In the genomic region with DNA sequence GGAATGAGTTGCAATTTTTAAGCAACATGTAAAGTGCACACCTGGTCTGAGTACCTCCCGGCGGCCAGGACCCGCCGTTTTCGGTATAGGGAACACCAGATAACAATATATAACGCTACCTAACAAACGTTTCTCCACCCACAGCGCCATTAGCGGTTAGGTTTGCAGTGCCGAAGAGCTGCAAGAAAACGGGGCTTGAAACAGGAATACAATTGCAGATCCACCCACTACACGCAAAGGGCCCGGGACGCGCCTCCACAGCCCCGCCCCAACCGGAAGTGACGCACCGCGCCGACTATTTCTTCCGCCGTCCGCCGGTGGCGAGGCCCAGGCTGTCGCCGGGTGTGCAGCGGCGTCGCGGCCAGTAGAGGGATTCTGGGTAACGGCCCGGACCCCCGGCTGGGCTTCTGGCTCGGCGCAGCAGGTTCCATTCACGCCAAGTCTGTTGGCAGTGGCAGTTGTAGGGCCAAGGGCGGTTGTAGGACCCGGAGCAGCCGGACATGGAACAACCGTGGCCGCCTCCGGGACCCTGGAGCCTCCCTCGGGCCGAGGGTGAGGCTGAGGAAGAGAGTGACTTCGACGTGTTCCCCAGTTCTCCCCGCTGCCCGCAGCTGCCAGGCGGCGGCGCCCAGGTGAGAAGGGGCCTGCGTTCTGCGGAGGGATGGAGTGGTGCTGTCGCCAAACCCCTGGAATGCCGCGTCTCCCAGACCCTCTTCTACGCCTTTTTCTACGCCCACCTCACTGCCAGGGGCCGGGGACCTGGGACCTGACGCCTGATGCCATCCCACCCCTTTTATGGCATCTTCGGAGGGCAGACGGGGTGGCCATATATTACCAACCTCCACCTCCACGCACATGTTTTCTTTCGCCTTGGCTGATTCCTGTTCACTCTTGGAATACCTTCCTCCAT, we compare ENCODE assay signal across 8 cellular contexts. TPM values are rescaled to one million over a fixed set of nuclear protein-coding genes. Genes with fewer than 3 reads are reported as not detected.
DNase-seq lines count a peak whose midpoint lies in the region; TF ChIP-seq lines count a peak whose summit lies in the region.

A gene (plus strand): TSS at position 302 of the 910 bp plus-strand sequence. CDS start 199 bp downstream, at position 501.

- H3K36me3 Mint-ChIP-seq in activated naive CD4-positive, alpha-beta T cell treated with anti-CD3 and anti-CD28 coated beads for 36 hours (ENCODE audit: low read depth): peaks cover 6% of the 10 kb centered on the region

- peaks cover 17% of the 10 kb centered on the region for H3K4me1 Mint-ChIP-seq in activated naive CD4-positive, alpha-beta T cell treated with anti-CD3 and anti-CD28 coated beads for 36 hours (ENCODE audit: low read depth)

- in situ Hi-C loops in SK-MEL-5 (cut with HindIII; ENCODE audit: low pct_unique_long_range_greater_than_20kb, low sequenced_read_pairs): no loop called here

- POLR2A ChIA-PET in HEK293T (lab: Yijun Ruan, JAX): interaction anchor here (0.6 to 1.4 kb wide), 10 partner anchors 9 to 1153 kb away, joined by 3 to 14 read pairs (median 4); a partner anchor contains a TSS

- DNase-seq in GM04504 (ENCODE audit: low read depth) (peak; percentile 89), HEK293T (ENCODE audit: extremely low spot score) (peak; percentile 90), MV-4-11 (lab: John Stamatoyannopoulos, UW) (peak; percentile 94), SK-MEL-5 (ENCODE audit: low read depth, low spot score) (peak; percentile 93), globus pallidus (ENCODE audit: low spot score) (peak; percentile 97), nucleus accumbens (lab: John Stamatoyannopoulos, UW) (peak; percentile 62 to 98 (median 96))
- DNase-seq in activated naive CD4-positive, alpha-beta T cell treated with anti-CD3 and anti-CD28 coated beads for 36 hours: peak; percentile 99

- no peak within 1 kb of the TSS for H3K4me3 Mint-ChIP-seq in activated naive CD4-positive, alpha-beta T cell treated with anti-CD3 and anti-CD28 coated beads for 36 hours

- H3K27ac Mint-ChIP-seq in activated naive CD4-positive, alpha-beta T cell treated with anti-CD3 and anti-CD28 coated beads for 36 hours: no peak within 1 kb of the TSS

- H3K27ac ChIP-seq in temporal lobe (ENCODE audit: low read depth, low read length): peak within 1 kb of the TSS; percentile 95

- CTCF ChIA-PET in HEK293T (lab: Yijun Ruan, JAX): interaction anchor here (0.6 to 1.0 kb wide), 3 partner anchors 13 to 66 kb away, joined by 3 read pairs; a partner anchor contains a TSS
- CTCF ChIA-PET in activated naive CD4-positive, alpha-beta T cell treated with anti-CD3 and anti-CD28 coated beads for 36 hours (lab: Charles Lee): interaction anchor here (0.7 to 1.1 kb wide), 3 partner anchors 23 to 63 kb away, joined by 3 to 7 read pairs (median 5); a partner anchor contains a TSS

- intact Hi-C loops in activated naive CD4-positive, alpha-beta T cell treated with anti-CD3 and anti-CD28 coated beads for 36 hours (cut with micrococcal nuclease): loop anchor here (1.0 to 10.0 kb wide), 14 partner anchors 8 to 1328 kb away; a partner anchor contains a TSS

- no peaks in the 10 kb centered on the region for H3K9me3 Mint-ChIP-seq in activated naive CD4-positive, alpha-beta T cell treated with anti-CD3 and anti-CD28 coated beads for 36 hours

- H3K27me3 Mint-ChIP-seq in activated naive CD4-positive, alpha-beta T cell treated with anti-CD3 and anti-CD28 coated beads for 36 hours (ENCODE audit: low read depth): no peaks in the 10 kb centered on the region

TF ChIP-seq in HEK293T, 16 proteins besides CTCF, POLR2A, EP300 and RAD21:
- TF ChIP-seq, protein P1, sequence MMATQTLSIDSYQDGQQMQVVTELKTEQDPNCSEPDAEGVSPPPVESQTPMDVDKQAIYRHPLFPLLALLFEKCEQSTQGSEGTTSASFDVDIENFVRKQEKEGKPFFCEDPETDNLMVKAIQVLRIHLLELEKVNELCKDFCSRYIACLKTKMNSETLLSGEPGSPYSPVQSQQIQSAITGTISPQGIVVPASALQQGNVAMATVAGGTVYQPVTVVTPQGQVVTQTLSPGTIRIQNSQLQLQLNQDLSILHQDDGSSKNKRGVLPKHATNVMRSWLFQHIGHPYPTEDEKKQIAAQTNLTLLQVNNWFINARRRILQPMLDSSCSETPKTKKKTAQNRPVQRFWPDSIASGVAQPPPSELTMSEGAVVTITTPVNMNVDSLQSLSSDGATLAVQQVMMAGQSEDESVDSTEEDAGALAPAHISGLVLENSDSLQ (IDR thresholded peaks at IDR 0.05): no peak
- TF ChIP-seq L3MBTL2 (conservative IDR thresholded peaks at IDR 0.05) (peak; percentile 60), BHLHE40 (IDR thresholded peaks at IDR 0.05; ENCODE audit: borderline replicate concordance) (no peak), ELF4 (IDR thresholded peaks at IDR 0.05) (peak; percentile 46; the same call in 1 of the 2 replicates), FOXA1 (IDR thresholded peaks at IDR 0.05) (no peak)

RNA-seq across cellular contexts. Expression of the gene that starts here (rescaled TPM):
- 8.9 and 11.0 TPM in 2 replicates for total RNA-seq in SK-MEL-5 (2014; rRNA removed; shearing (Covaris generic))
- polyA plus RNA-seq in SK-MEL-5 (2015; cell fraction: cytosol; rRNA removed): 5.6 and 8.3 TPM in 2 replicates
- polyA plus RNA-seq in SK-MEL-5 (2015; cell fraction: nucleus; rRNA removed): 6.6 and 10.2 TPM in 2 replicates
- 10 to 100 TPM; 13.7 to 14.5 TPM for total RNA-seq in activated naive CD4-positive, alpha-beta T cell treated with anti-CD3 and anti-CD28 coated beads for 36 hours
- total RNA-seq in temporal lobe: 24.1 TPM

Comparison
In these comparisons a context has a peak if more than half of its experiments do, and no peak if none do; other contexts are left out.
1. Peak in every context shown above with its lines: DNase-seq and H3K27ac ChIP-seq.